In the genomic region with DNA sequence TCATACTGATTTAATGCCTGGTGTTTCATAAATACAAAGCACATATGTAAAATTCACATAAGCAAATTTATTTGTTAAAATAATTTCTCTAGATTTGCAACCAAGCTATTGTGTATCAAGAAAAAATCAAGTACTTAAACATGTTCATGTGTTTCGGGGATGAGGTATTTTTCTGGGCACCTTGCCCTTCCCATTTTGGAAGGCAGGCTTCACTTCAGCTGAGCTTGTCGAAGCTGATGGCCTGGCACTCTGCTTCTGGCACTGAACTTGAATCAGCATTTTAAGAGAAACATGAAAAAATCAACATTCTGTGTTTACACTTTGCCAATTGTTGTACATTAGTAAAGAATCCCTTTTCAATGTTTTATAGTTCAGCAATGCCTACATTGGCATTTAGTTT, we compare ENCODE assay signal across 27 cellular contexts.
"Had no signal": no experiment of that assay in that cellular context is flagged by ENCODE, and none has a peak within 500 bp of the region (broad histone marks: within the 10 kb centered on the region; RNA-seq: fewer than 3 reads in every experiment).

No MANE protein-coding gene starts in this region.

- H3K27ac ChIP-seq: cardiac muscle cell, KMS-11, SJCRH30, SK-N-MC had no signal

- ATAC-seq: activated CD8-positive, alpha-beta T cell treated with anti-CD3 and anti-CD28 coated beads for 36 hours; activated T-cell treated with anti-CD3 and anti-CD28 coated beads, Interleukin-2, amount 50 U/mL, for 72 hours; activated T-helper 17 cell treated with anti-CD3 and anti-CD28 coated beads, Interleukin-2, amount 50 U/mL, for 72 hours had no signal

- H3K36me3 ChIP-seq: cardiac muscle cell, SJCRH30 had no signal

- H3K4me3 ChIP-seq: cardiac muscle cell, SJCRH30, SK-N-MC had no signal

- DNase-seq: activated CD4-positive, alpha-beta T cell treated with anti-CD3 and anti-CD28 coated beads, Interleukin-2, amount 10 ng/mL, durations not matched to agents 24 days and 14 days; activated CD4-positive, alpha-beta T cell treated with anti-CD3 and anti-CD28 coated beads, Interleukin-2, amount 50 U/mL, for 4 hours; activated CD8-positive, alpha-beta T cell treated with anti-CD3 and anti-CD28 coated beads for 36 hours; activated effector memory CD4-positive, alpha-beta T cell treated with anti-CD3 and anti-CD28 coated beads, Interleukin-2, amount 50 U/mL, for 16 hours; activated naive CD4-positive, alpha-beta T cell; activated naive CD4-positive, alpha-beta T cell treated with anti-CD3 and anti-CD28 coated beads, Interleukin-2, amount 50 U/mL, for 16 hours; activated naive CD8-positive, alpha-beta T cell treated with anti-CD3 and anti-CD28 coated beads for 36 hours; activated T-cell treated with anti-CD3 and anti-CD28 coated beads, Interleukin-2, amount 50 U/mL, for 1 hour; activated T-cell treated with anti-CD3 and anti-CD28 coated beads, Interleukin-2, amount 50 U/mL, for 72 hours; amniotic stem cell; aorta; NCI-H1092 treated with DMSO at 0.1 percent for 48 hours; NCI-H1417; NCI-H146; NCI-H187; NCI-H2029 treated with DMSO at 0.1 percent for 48 hours; NCI-H2107; NCI-H2171; NCI-H524 treated with DMSO at 0.1 percent for 48 hours; OCI-M1; SHP77; SJCRH30 had no signal

- H3K4me2 ChIP-seq: KMS-11 had no signal

- H3K27me3 ChIP-seq: cardiac muscle cell, SJCRH30 had no signal

- H3K9ac ChIP-seq: KMS-11 had no signal

- FAIRE-seq: TTC549 had no signal

- H3K9me3 ChIP-seq: SJCRH30 had no signal
